21 cellular contexts compared by ENCODE assay signal in genomic region chr1:34379911-34380310, GRCh38.
A peak's percentile ranks its signal among the peaks of the same experiment; 100 is the strongest.
DNase-seq lines count a peak whose midpoint lies in the region; ATAC-seq, FAIRE-seq and TF ChIP-seq lines count a peak whose summit lies in the region.
"Had no signal": no experiment of that assay in that cellular context is flagged by ENCODE, and none has a peak within 500 bp of the region (broad histone marks: within the 10 kb centered on the region; RNA-seq: fewer than 3 reads in every experiment).

No MANE protein-coding gene starts in this region.

- H3K4me1 ChIP-seq in GM23338 (ENCODE audit: insufficient read depth): no peaks in the 10 kb centered on the region
- H3K4me1 ChIP-seq: BE2C had no signal

- DNase-seq in GM23338 (ENCODE audit: low spot score) (no peak), astrocyte of the hippocampus (ENCODE audit: low read depth, low spot score) (peak; percentile 21), kidney tubule cell (ENCODE audit: low spot score) (peak; percentile 43), D721Med (ENCODE audit: insufficient read length, low spot score) (no peak), globus pallidus (ENCODE audit: low spot score) (no peak), GM13976 (ENCODE audit: low spot score) (no peak)
- DNase-seq in stimulated activated naive CD8-positive, alpha-beta T cell treated with anti-CD3 and anti-CD28 coated beads, Interleukin-15, amount 100 ng/mL, for 72 hours: no peak
- DNase-seq: BE2C; CD8-positive, alpha-beta memory T cell; DND-41; HCEC 1CT; IMR-90; NCI-H1048; NCI-H2029 treated with DMSO at 0.1 percent for 48 hours; NCI-H69; SHP77 treated with DMSO at 0.1 percent for 48 hours had no signal

- H3K27me3 Mint-ChIP-seq in GM23338 (ENCODE audit: insufficient read depth, low read depth, poor library complexity): no peaks in the 10 kb centered on the region
- H3K27me3 Mint-ChIP-seq in stimulated activated naive CD8-positive, alpha-beta T cell treated with anti-CD3 and anti-CD28 coated beads, Interleukin-15, amount 100 ng/mL, for 72 hours: peaks cover 71% of the 10 kb centered on the region

- H3K79me2 ChIP-seq in GM23338 (replicated peaks; ENCODE audit: insufficient read depth): no peaks in the 10 kb centered on the region

- FAIRE-seq in D721Med (lab: Jason Lieb, UNC): no peak
- FAIRE-seq: GM18507, H1 had no signal

- H3F3A ChIP-seq in GM23338 (replicated peaks; ENCODE audit: low read depth): no peaks in the 10 kb centered on the region

- ATAC-seq in GM23338: no peak
- ATAC-seq in stimulated activated naive CD8-positive, alpha-beta T cell treated with anti-CD3 and anti-CD28 coated beads, Interleukin-15, amount 100 ng/mL, for 72 hours: no peak
- ATAC-seq: Panc1 had no signal

- no peaks in the 10 kb centered on the region for H3K27me3 ChIP-seq in GM23338 (ENCODE audit: insufficient read depth)
- H3K27me3 ChIP-seq: BE2C had no signal

- H3K36me3 Mint-ChIP-seq in GM23338 (ENCODE audit: low read depth): peaks cover 5% of the 10 kb centered on the region; the same call in 1 of the 3 replicates
- H3K36me3 Mint-ChIP-seq: CD14-positive monocyte; CD8-positive, alpha-beta memory T cell had no signal

- no peak overlapping the region for H3K27ac Mint-ChIP-seq in GM23338
- H3K27ac Mint-ChIP-seq in stimulated activated naive CD8-positive, alpha-beta T cell treated with anti-CD3 and anti-CD28 coated beads, Interleukin-15, amount 100 ng/mL, for 72 hours: no peak overlapping the region
- H3K27ac Mint-ChIP-seq: CD14-positive monocyte; CD8-positive, alpha-beta memory T cell had no signal

- no peak overlapping the region for H3K4me3 ChIP-seq in GM23338

- no peaks in the 10 kb centered on the region for H4K20me1 ChIP-seq in GM23338 (replicated peaks; ENCODE audit: insufficient read depth)

- H3K27ac ChIP-seq in GM23338 (ENCODE audit: low read depth): no peak overlapping the region
- H3K27ac ChIP-seq: KMS-11 had no signal

- H3K36me3 ChIP-seq in GM23338 (ENCODE audit: insufficient read depth): no peaks in the 10 kb centered on the region
- H3K36me3 ChIP-seq: BE2C had no signal

- H3K9me2 ChIP-seq in GM23338 (ENCODE audit: insufficient read depth): no peaks in the 10 kb centered on the region

- peaks cover 2% of the 10 kb centered on the region; the same call in 1 of the 3 replicates for H3K4me1 Mint-ChIP-seq in GM23338
- H3K4me1 Mint-ChIP-seq in stimulated activated naive CD8-positive, alpha-beta T cell treated with anti-CD3 and anti-CD28 coated beads, Interleukin-15, amount 100 ng/mL, for 72 hours: no peaks in the 10 kb centered on the region
- H3K4me1 Mint-ChIP-seq: CD14-positive monocyte; CD8-positive, alpha-beta memory T cell had no signal

- no peak overlapping the region for H3K4me2 ChIP-seq in GM23338
- H3K4me2 ChIP-seq: KMS-11 had no signal

- peak overlapping the region; percentile 38; the same call in 1 of the 2 replicates for H2AFZ ChIP-seq in GM23338

- in situ Hi-C loops in GM13976 (cut with MboI; ENCODE audit: low sequenced_read_pairs, unreplicated experiment): no loop called here

- no peak overlapping the region for H3K4me3 Mint-ChIP-seq in GM23338
- no peak overlapping the region for H3K4me3 Mint-ChIP-seq in stimulated activated naive CD8-positive, alpha-beta T cell treated with anti-CD3 and anti-CD28 coated beads, Interleukin-15, amount 100 ng/mL, for 72 hours
- H3K4me3 Mint-ChIP-seq: CD14-positive monocyte; CD8-positive, alpha-beta memory T cell had no signal

- H3K9me3 Mint-ChIP-seq in GM23338: no peaks in the 10 kb centered on the region; the same call in 1 of the 3 replicates
- H3K9me3 Mint-ChIP-seq in stimulated activated naive CD8-positive, alpha-beta T cell treated with anti-CD3 and anti-CD28 coated beads, Interleukin-15, amount 100 ng/mL, for 72 hours: no peaks in the 10 kb centered on the region
- H3K9me3 Mint-ChIP-seq: CD8-positive, alpha-beta memory T cell had no signal

- no peak for TF ChIP-seq CTCF in GM23338 (conservative IDR thresholded peaks at IDR 0.05; ENCODE audit: low read depth in 2 of 2)
- TF ChIP-seq CTCF in D721Med (IDR thresholded peaks at IDR 0.05; ENCODE audit: insufficient read depth, missing control alignments): no peak
- no peak for TF ChIP-seq CTCF in GM13976 (IDR thresholded peaks at IDR 0.05; ENCODE audit: borderline replicate concordance, control extremely low read depth, extremely low read depth, insufficient read depth, missing control alignments)

TF ChIP-seq in GM23338, 12 proteins besides CTCF, POLR2A, EP300 and RAD21 (continues in another document):
- no peak for TF ChIP-seq REST (IDR thresholded peaks at IDR 0.05; ENCODE audit: unreplicated experiment)
- TF ChIP-seq EZH2 (IDR thresholded peaks at IDR 0.05; ENCODE audit: low read depth, unreplicated experiment): no peak
- no peak for TF ChIP-seq ZNF331 (CRISPR knock-in tag; IDR thresholded peaks at IDR 0.05; ENCODE audit: low read depth)
- TF ChIP-seq ZNF114 (CRISPR knock-in tag; IDR thresholded peaks at IDR 0.05): no peak
- TF ChIP-seq NANOG (IDR thresholded peaks at IDR 0.05; ENCODE audit: borderline replicate concordance): no peak
- no peak for TF ChIP-seq EZH2phosphoT487 (IDR thresholded peaks at IDR 0.05; ENCODE audit: unreplicated experiment)
- TF ChIP-seq, protein P1, sequence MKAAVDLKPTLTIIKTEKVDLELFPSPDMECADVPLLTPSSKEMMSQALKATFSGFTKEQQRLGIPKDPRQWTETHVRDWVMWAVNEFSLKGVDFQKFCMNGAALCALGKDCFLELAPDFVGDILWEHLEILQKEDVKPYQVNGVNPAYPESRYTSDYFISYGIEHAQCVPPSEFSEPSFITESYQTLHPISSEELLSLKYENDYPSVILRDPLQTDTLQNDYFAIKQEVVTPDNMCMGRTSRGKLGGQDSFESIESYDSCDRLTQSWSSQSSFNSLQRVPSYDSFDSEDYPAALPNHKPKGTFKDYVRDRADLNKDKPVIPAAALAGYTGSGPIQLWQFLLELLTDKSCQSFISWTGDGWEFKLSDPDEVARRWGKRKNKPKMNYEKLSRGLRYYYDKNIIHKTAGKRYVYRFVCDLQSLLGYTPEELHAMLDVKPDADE (IDR thresholded peaks at IDR 0.05): no peak
- TF ChIP-seq CREB1 (CRISPR knock-in tag; IDR thresholded peaks at IDR 0.05; ENCODE audit: low read depth): no peak
- no peak for TF ChIP-seq JUNB (IDR thresholded peaks at IDR 0.05; ENCODE audit: unreplicated experiment)
- no peak for TF ChIP-seq POLR2AphosphoS5 (IDR thresholded peaks at IDR 0.05; ENCODE audit: low read depth)

Comparison
In these comparisons a context has a peak if more than half of its experiments do, and no peak if none do; other contexts are left out.
1. DNase-seq: peak in astrocyte of the hippocampus (single experiment) and kidney tubule cell (single experiment); none in GM23338 (single experiment), D721Med (single experiment), globus pallidus (single experiment), GM13976 (single experiment) and stimulated activated naive CD8-positive, alpha-beta T cell treated with anti-CD3 and anti-CD28 coated beads, Interleukin-15, amount 100 ng/mL, for 72 hours (0 of 2).